Comparison of ENCODE assay signal across 17 cellular contexts in genomic region chr1:18931731-18932130, GRCh38. TPM values are rescaled to one million over a fixed set of nuclear protein-coding genes. Genes with fewer than 3 reads are reported as not detected.
DNase-seq lines count a peak whose midpoint lies in the region; ATAC-seq and TF ChIP-seq lines count a peak whose summit lies in the region.
"Had no signal": no experiment of that assay in that cellular context is flagged by ENCODE, and none has a peak within 500 bp of the region (broad histone marks: within the 10 kb centered on the region; RNA-seq: fewer than 3 reads in every experiment).

No MANE protein-coding gene starts in this region.

- H3K4me1 ChIP-seq in Panc1 (ENCODE audit: control insufficient read depth, insufficient read depth, low read length) (peaks cover 99% of the 10 kb centered on the region), left lung (peaks cover 25 to 38% of the 10 kb centered on the region in 2 donors)

- no peak for TF ChIP-seq CTCF in Panc1 (IDR thresholded peaks at IDR 0.05)
- no peak for TF ChIP-seq CTCF in left lung (IDR thresholded peaks at IDR 0.05)

- H3K4me3 Mint-ChIP-seq in activated naive CD4-positive, alpha-beta T cell treated with anti-CD3 and anti-CD28 coated beads for 36 hours = no peak overlapping the region
- H3K4me3 Mint-ChIP-seq in stimulated activated naive B cell treated with anti-CD40 and anti-IgM and Interleukin-4, amounts not matched to agents 10 μg/mL and 1 μg/mL and 100 μg/mL, for 72 hours = no peak overlapping the region
- H3K4me3 Mint-ChIP-seq: activated naive CD8-positive, alpha-beta T cell treated with anti-CD3 and anti-CD28 coated beads, Interleukin-2, amount 10 ng/mL, durations not matched to agents 7 days and 5 days had no signal

- H3K4me1 Mint-ChIP-seq in activated naive CD4-positive, alpha-beta T cell treated with anti-CD3 and anti-CD28 coated beads for 36 hours (ENCODE audit: low read depth) = peaks cover 76% of the 10 kb centered on the region
- H3K4me1 Mint-ChIP-seq in stimulated activated naive B cell treated with anti-CD40 and anti-IgM and Interleukin-4, amounts not matched to agents 10 μg/mL and 1 μg/mL and 100 μg/mL, for 72 hours = peaks cover 55 to 62% of the 10 kb centered on the region in 2 donors

- CTCF ChIA-PET in activated naive CD4-positive, alpha-beta T cell treated with anti-CD3 and anti-CD28 coated beads for 36 hours (lab: Charles Lee) = interaction anchor here (2.3 kb wide), 1 partner anchor 18 kb away, joined by 6 read pairs; no protein-coding TSS in a partner anchor
- CTCF ChIA-PET in Panc1 (lab: Charles Lee) = interaction anchor here (1.0 kb wide), 1 partner anchor 19 kb away, joined by 5 read pairs; no protein-coding TSS in a partner anchor

- peak overlapping the region; percentile 9 for H3K27ac Mint-ChIP-seq in activated naive CD4-positive, alpha-beta T cell treated with anti-CD3 and anti-CD28 coated beads for 36 hours
- peak overlapping the region; percentile 72 for H3K27ac Mint-ChIP-seq in stimulated activated naive B cell treated with anti-CD40 and anti-IgM and Interleukin-4, amounts not matched to agents 10 μg/mL and 1 μg/mL and 100 μg/mL, for 72 hours
- H3K27ac Mint-ChIP-seq: activated naive CD8-positive, alpha-beta T cell treated with anti-CD3 and anti-CD28 coated beads, Interleukin-2, amount 10 ng/mL, durations not matched to agents 7 days and 5 days had no signal

- DNase-seq in activated naive CD4-positive, alpha-beta T cell treated with anti-CD3 and anti-CD28 coated beads for 36 hours = no peak
- no peak for DNase-seq in activated naive CD4-positive, alpha-beta T cell treated with Interleukin-2 at 50 U/mL for 16 hours
- DNase-seq in Panc1 (ENCODE audit: low read depth, low spot score) = no peak
- no peak for DNase-seq in left lung
- no peak for DNase-seq in stimulated activated naive B cell treated with anti-CD40 and anti-IgM and Interleukin-4, amounts not matched to agents 10 μg/mL and 1 μg/mL and 100 μg/mL, for 72 hours
- DNase-seq in AML-193 (lab: John Stamatoyannopoulos, UW) = no peak
- DNase-seq in dedifferentiated amniotic fluid mesenchymal stem cell (ENCODE audit: extremely low spot score) = no peak
- no peak for DNase-seq in NCI-H1105 treated with DMSO at 0.1 percent for 48 hours (lab: John Stamatoyannopoulos, UW)
- DNase-seq: ACHN; activated naive CD8-positive, alpha-beta T cell treated with anti-CD3 and anti-CD28 coated beads, Interleukin-2, amount 10 ng/mL, durations not matched to agents 7 days and 5 days; COR-L47; naive B cell; NCI-H187; NCI-H446; Right ventricle myocardium superior; stomach had no signal

- H3K36me3 ChIP-seq in Panc1 (ENCODE audit: control insufficient read depth, insufficient read depth, low read length) (no peaks in the 10 kb centered on the region), left lung (no peaks in the 10 kb centered on the region)
- H3K36me3 ChIP-seq: stomach had no signal

- in situ Hi-C loops in Panc1 (cut with HindIII; ENCODE audit: low pct_unique_long_range_greater_than_20kb, low sequenced_read_pairs) = no loop called here

- POLR2A ChIA-PET in Panc1 (lab: Charles Lee) = no interaction called here

- H3K4me3 ChIP-seq in Panc1 (ENCODE audit: low read depth in 2 of 2, low read length in 2 of 2) (peak overlapping the region in 1 of 2 experiments; percentile 2; a peak in 1 of 4 replicates), left lung (no peak overlapping the region)
- H3K4me3 ChIP-seq: stomach had no signal

- no peaks in the 10 kb centered on the region for H3K27me3 Mint-ChIP-seq in activated naive CD4-positive, alpha-beta T cell treated with anti-CD3 and anti-CD28 coated beads for 36 hours (ENCODE audit: low read depth)
- no peaks in the 10 kb centered on the region for H3K27me3 Mint-ChIP-seq in stimulated activated naive B cell treated with anti-CD40 and anti-IgM and Interleukin-4, amounts not matched to agents 10 μg/mL and 1 μg/mL and 100 μg/mL, for 72 hours
- H3K27me3 Mint-ChIP-seq: activated naive CD8-positive, alpha-beta T cell treated with anti-CD3 and anti-CD28 coated beads, Interleukin-2, amount 10 ng/mL, durations not matched to agents 7 days and 5 days; naive B cell had no signal

- intact Hi-C loops in activated naive CD4-positive, alpha-beta T cell treated with anti-CD3 and anti-CD28 coated beads for 36 hours (cut with micrococcal nuclease) = no loop called here
- intact Hi-C loops in Panc1 (cut with micrococcal nuclease; ENCODE audit: unreplicated experiment) = no loop called here
- intact Hi-C loops in left lung (cut with DNase I) = no loop called here

- no peaks in the 10 kb centered on the region for H3K27me3 ChIP-seq in Panc1 (ENCODE audit: control insufficient read depth, insufficient read depth, low read length)
- H3K27me3 ChIP-seq in left lung = no peaks in the 10 kb centered on the region
- H3K27me3 ChIP-seq: stomach had no signal

- no peaks in the 10 kb centered on the region for H3K9me3 Mint-ChIP-seq in activated naive CD4-positive, alpha-beta T cell treated with anti-CD3 and anti-CD28 coated beads for 36 hours
- no peaks in the 10 kb centered on the region for H3K9me3 Mint-ChIP-seq in stimulated activated naive B cell treated with anti-CD40 and anti-IgM and Interleukin-4, amounts not matched to agents 10 μg/mL and 1 μg/mL and 100 μg/mL, for 72 hours
- H3K9me3 Mint-ChIP-seq: activated naive CD8-positive, alpha-beta T cell treated with anti-CD3 and anti-CD28 coated beads, Interleukin-2, amount 10 ng/mL, durations not matched to agents 7 days and 5 days; naive B cell had no signal

- H3K27ac ChIP-seq in Panc1 (ENCODE audit: low read length) (peak overlapping the region; percentile 85), left lung (peak overlapping the region; percentile 18 to 33)

- no peak; the same call in 1 of the 2 replicates for ATAC-seq in Panc1
- no peak for ATAC-seq in left lung
- no peak for ATAC-seq in stimulated activated naive B cell treated with anti-CD40 and anti-IgM and Interleukin-4, amounts not matched to agents 10 μg/mL and 1 μg/mL and 100 μg/mL, for 72 hours (replicated peaks)
- ATAC-seq: right cardiac atrium had no signal

- no peaks in the 10 kb centered on the region for H3K36me3 Mint-ChIP-seq in activated naive CD4-positive, alpha-beta T cell treated with anti-CD3 and anti-CD28 coated beads for 36 hours (ENCODE audit: low read depth)
- H3K36me3 Mint-ChIP-seq in stimulated activated naive B cell treated with anti-CD40 and anti-IgM and Interleukin-4, amounts not matched to agents 10 μg/mL and 1 μg/mL and 100 μg/mL, for 72 hours = no peaks in the 10 kb centered on the region
- H3K36me3 Mint-ChIP-seq: activated naive CD8-positive, alpha-beta T cell treated with anti-CD3 and anti-CD28 coated beads, Interleukin-2, amount 10 ng/mL, durations not matched to agents 7 days and 5 days; naive B cell had no signal

- H3K9me3 ChIP-seq in Panc1 (ENCODE audit: control insufficient read depth, insufficient read depth, low read depth, low read length) (no peaks in the 10 kb centered on the region), left lung (no peaks in the 10 kb centered on the region)
- H3K9me3 ChIP-seq: stomach had no signal

- BruUV-seq in Panc1 (replicated peaks; lab: Mats Ljungman, UMichigan) = no TSS peak

RNA-seq across cellular contexts. Expression of gene IFFO2, which starts 24.7 kb away (rescaled TPM):
- total RNA-seq in activated naive CD4-positive, alpha-beta T cell treated with anti-CD3 and anti-CD28 coated beads for 36 hours = 10 to 100 TPM; 24.9 to 27.0 TPM
- total RNA-seq in Panc1 (2021; ENCODE audit: unreplicated experiment) = 59.4 TPM
- polyA plus RNA-seq in Panc1 (2012; ENCODE audit: insufficient read length) = 53.4 TPM
- total RNA-seq in left lung = 10 to 100 TPM; 14.1 to 14.7 TPM

RNA-seq across cellular contexts. Expression of gene ALDH4A1, which starts 29.4 kb away (rescaled TPM):
- 10 to 100 TPM; 11.6 to 12.5 TPM for total RNA-seq in activated naive CD4-positive, alpha-beta T cell treated with anti-CD3 and anti-CD28 coated beads for 36 hours
- total RNA-seq in Panc1 (2021; ENCODE audit: unreplicated experiment) (21.7 TPM), left lung (10 to 100 TPM; 11.3 to 17.4 TPM)
- polyA plus RNA-seq in Panc1 (2012; ENCODE audit: insufficient read length) = 41.3 TPM
